Comparison of ENCODE assay signal across 8 cellular contexts in genomic region chr1:94246692-94247145, GRCh38. TPM values are rescaled to one million over a fixed set of nuclear protein-coding genes. Genes with fewer than 3 reads are reported as not detected.
DNase-seq lines count a peak whose midpoint lies in the region; ATAC-seq and TF ChIP-seq lines count a peak whose summit lies in the region.

No MANE protein-coding gene starts in this region.

- H3K27me3 Mint-ChIP-seq in endodermal cell (ENCODE audit: insufficient read depth) (peaks cover 44% of the 10 kb centered on the region), natural killer cell (ENCODE audit: low read depth in 2 of 2) (peaks cover 58 to 81% of the 10 kb centered on the region in 2 donors)

- TF ChIP-seq CTCF in BJ (IDR thresholded peaks at IDR 0.05; ENCODE audit: insufficient read depth, low read depth, low read length) (no peak), endodermal cell (conservative IDR thresholded peaks at IDR 0.05) (no peak), natural killer cell (IDR thresholded peaks at IDR 0.05) (no peak)

- DNase-seq in BJ (ENCODE audit: low read depth) (no peak), MG63 (no peak), endodermal cell (peak; percentile 58), natural killer cell (no peak), NCI-H2107 (lab: John Stamatoyannopoulos, UW) (no peak), NCI-H526 treated with DMSO at 0.1 percent for 48 hours (lab: John Stamatoyannopoulos, UW) (no peak), DMS79 treated with DMSO at 0.1 percent for 48 hours (lab: John Stamatoyannopoulos, UW) (no peak)

- H3K27ac Mint-ChIP-seq in endodermal cell, result peak overlapping the region; percentile 80
- no peak overlapping the region for H3K27ac Mint-ChIP-seq in natural killer cell

- ATAC-seq in natural killer cell (no peak), HG03159 (IDR thresholded peaks at IDR 0.05; ENCODE audit: unreplicated experiment) (no peak)

- H3K9me3 ChIP-seq in MG63, result peaks cover 31% of the 10 kb centered on the region
- peaks cover 26% of the 10 kb centered on the region for H3K9me3 ChIP-seq in endodermal cell (ENCODE audit: control insufficient read depth, low read length)

- no peaks in the 10 kb centered on the region for H3K4me1 ChIP-seq in endodermal cell (ENCODE audit: control insufficient read depth, insufficient read depth, low read length)

- peak overlapping the region; percentile 32 for H3K9ac ChIP-seq in endodermal cell (ENCODE audit: extremely low read depth, low read length, poor library complexity, severe bottlenecking)

- intact Hi-C loops in natural killer cell (cut with micrococcal nuclease), result no loop called here

- WGBS in endodermal cell (ENCODE audit: insufficient coverage in 1 of 2, insufficient read length in 1 of 2), 2 experiments, result 4% methylated on average over 12 of the region's 12 CpGs; no CpG with 5 or more reads in 1 of the 2 experiments

- H3K4me1 Mint-ChIP-seq in endodermal cell, result peaks cover 19% of the 10 kb centered on the region
- H3K4me1 Mint-ChIP-seq in natural killer cell, result peaks cover 13 to 14% of the 10 kb centered on the region in 2 donors

- H3K36me3 ChIP-seq in BJ (ENCODE audit: control insufficient read depth, insufficient read depth, low read length) (no peaks in the 10 kb centered on the region), MG63 (peaks cover 31% of the 10 kb centered on the region), endodermal cell (ENCODE audit: control insufficient read depth, insufficient read depth, low read length) (no peaks in the 10 kb centered on the region)

- peaks cover 11% of the 10 kb centered on the region for H3K36me3 Mint-ChIP-seq in endodermal cell (ENCODE audit: low read depth)
- H3K36me3 Mint-ChIP-seq in natural killer cell, result peaks cover 31% of the 10 kb centered on the region

- H3K27me3 ChIP-seq in BJ (ENCODE audit: control insufficient read depth, insufficient read depth, low read length), result no peaks in the 10 kb centered on the region
- H3K27me3 ChIP-seq in MG63, result no peaks in the 10 kb centered on the region
- H3K27me3 ChIP-seq in endodermal cell (ENCODE audit: control insufficient read depth, insufficient read depth, low read length, poor library complexity, severe bottlenecking), result peaks cover 45% of the 10 kb centered on the region

- POLR2A ChIA-PET in BJ (lab: Charles Lee), result no interaction called here

- H3K4me3 ChIP-seq in BJ (ENCODE audit: low read depth, low read length), result peak overlapping the region; percentile 84
- H3K4me3 ChIP-seq in MG63, result peak overlapping the region; percentile 70
- peak overlapping the region; percentile 84 for H3K4me3 ChIP-seq in endodermal cell (ENCODE audit: low read length)

- H3K27ac ChIP-seq in endodermal cell (ENCODE audit: low read depth, low read length), result no peak overlapping the region

- H3K9me3 Mint-ChIP-seq in endodermal cell (peaks cover 26% of the 10 kb centered on the region), natural killer cell (peaks cover 3 to 11% of the 10 kb centered on the region in 2 donors)

- peak overlapping the region; percentile 76 for H3K4me3 Mint-ChIP-seq in endodermal cell
- peak overlapping the region; percentile 83 for H3K4me3 Mint-ChIP-seq in natural killer cell

- CTCF ChIA-PET in BJ (lab: Yijun Ruan, JAX), result interaction anchor here (0.6 to 2.2 kb wide), 6 partner anchors 9 to 221 kb away, joined by 3 to 8 read pairs (median 4); partner anchors contain the start of gene ARHGAP29

RNA-seq across cellular contexts. Expression of gene ARHGAP29, which starts 9.3 kb away (rescaled TPM):
- 21.5 and 40.4 TPM in 2 replicates for polyA plus RNA-seq in BJ (2011; rRNA removed)
- 25.5 and 29.1 TPM in 2 replicates for polyA minus RNA-seq in BJ (2011; rRNA and poly(A)+ RNA removed)
- total RNA-seq in MG63 (2014; rRNA removed; shearing (Covaris generic); ENCODE audit: low replicate concordance), result 45.7 and 78.4 TPM in 2 replicates
- total RNA-seq in endodermal cell, result 10 to 100 TPM; 31.5 to 38.9 TPM
- polyA plus RNA-seq in endodermal cell (2013, experiment 1 of 2), result 9.4 TPM
- 11.8 TPM for polyA plus RNA-seq in endodermal cell (2013, experiment 2 of 2)
- under 1 TPM in 1 of 3 donors, not detected in 2; 0.07 TPM for total RNA-seq in natural killer cell

Comparison
In these comparisons a context has a peak if more than half of its experiments do, and no peak if none do; other contexts are left out.
1. RNA of gene ARHGAP29, which starts 9.3 kb away (total RNA-seq): 45.7 to 78.4 TPM in MG63 and 31.5 to 38.9 TPM in endodermal cell; 0.07 TPM in natural killer cell; every median in the first group is over 10 times any median in the second.
2. Peak in every context shown above with its lines, with median percentiles within 50 percentile points of each other: H3K4me3 ChIP-seq.